2 cellular contexts compared by ENCODE assay signal in genomic region chr7:98880485-98880884, GRCh38.
TF ChIP-seq lines count a peak whose summit lies in the region.

No MANE protein-coding gene starts in this region.

TF ChIP-seq in SK-N-SH, 30 proteins besides CTCF, POLR2A, EP300 and RAD21 (continued from another document):
- TF ChIP-seq TAF1 (IDR thresholded peaks at IDR 0.05; ENCODE audit: borderline replicate concordance, low read depth, low read length) (no peak), MXI1 (IDR thresholded peaks at IDR 0.05; ENCODE audit: low read depth, low read length) (no peak), PBX3 (IDR thresholded peaks at IDR 0.05) (no peak), RCOR1 (IDR thresholded peaks at IDR 0.05; ENCODE audit: low read length) (no peak), GATA2 (CRISPR knock-in tag; IDR thresholded peaks at IDR 0.05) (no peak), SMC3 (IDR thresholded peaks at IDR 0.05; ENCODE audit: low read depth, low read length) (no peak), REST (IDR thresholded peaks at IDR 0.05; ENCODE audit: low read depth, low read length) (no peak), GABPA (IDR thresholded peaks at IDR 0.05; ENCODE audit: low read depth) (no peak)
TF ChIP-seq in SK-N-SH: peak in this region for 0.

TF ChIP-seq in SK-N-SH treated with all-trans-retinoic acid at 6 μM for 48 hours, 23 proteins besides CTCF, POLR2A, EP300 and RAD21 (continued from another document):
- TF ChIP-seq ZNF565 (CRISPR knock-in tag; conservative IDR thresholded peaks at IDR 0.05; ENCODE audit: low read depth) (no peak), ESRRG (CRISPR knock-in tag; IDR thresholded peaks at IDR 0.05) (no peak), GLIS3 (CRISPR knock-in tag; IDR thresholded peaks at IDR 0.05) (no peak), PATZ1 (CRISPR knock-in tag; IDR thresholded peaks at IDR 0.05; ENCODE audit: borderline replicate concordance) (no peak), ZNF70 (CRISPR knock-in tag; IDR thresholded peaks at IDR 0.05) (no peak), TOX (CRISPR knock-in tag; IDR thresholded peaks at IDR 0.05; ENCODE audit: borderline replicate concordance) (no peak), CSRNP3 (CRISPR knock-in tag; IDR thresholded peaks at IDR 0.05) (no peak), TSHZ2 (CRISPR knock-in tag; IDR thresholded peaks at IDR 0.05) (no peak), CREB5 (CRISPR knock-in tag; IDR thresholded peaks at IDR 0.05; ENCODE audit: low read depth) (no peak), BACH2 (CRISPR knock-in tag; IDR thresholded peaks at IDR 0.05; ENCODE audit: borderline replicate concordance) (no peak), ISL1 (CRISPR knock-in tag; IDR thresholded peaks at IDR 0.05) (no peak)
